ENCODE assay signal across 2 cellular contexts in the genomic region with DNA sequence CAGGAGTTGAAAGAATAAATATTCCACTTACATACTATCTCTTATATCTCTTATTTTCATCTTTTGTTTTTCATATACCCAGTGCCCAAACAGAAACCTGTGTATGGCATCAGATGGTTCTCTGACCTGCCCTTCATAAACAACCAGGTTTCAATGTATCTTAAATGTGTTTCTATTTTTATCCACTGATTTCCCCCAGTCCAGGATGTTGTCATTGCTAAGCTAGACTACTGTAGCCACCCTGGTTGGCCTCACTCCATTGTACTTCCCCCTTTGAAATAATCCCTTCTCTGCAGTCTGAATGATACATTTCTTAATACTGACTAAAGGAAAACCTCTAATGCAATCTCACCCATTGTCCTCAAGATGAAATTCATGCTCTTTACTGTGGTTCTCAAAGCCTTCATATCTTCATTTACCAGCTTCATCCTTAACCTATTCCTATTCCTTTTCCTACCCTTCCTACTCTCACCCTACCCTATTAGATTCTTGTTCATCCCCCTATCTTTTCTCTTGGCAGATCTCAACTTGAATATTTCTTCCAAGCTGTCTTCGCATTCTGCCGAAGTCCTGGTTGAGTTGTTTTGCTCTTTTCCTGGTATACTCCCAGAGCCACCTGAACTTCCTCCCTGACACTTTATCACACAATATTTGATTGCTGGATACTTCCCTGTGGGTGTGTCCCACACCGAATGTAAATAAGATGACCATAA.
TF ChIP-seq lines count a peak whose summit lies in the region.

No MANE protein-coding gene starts in this region.

TF ChIP-seq in HepG2, 621 proteins besides CTCF, POLR2A, EP300 and RAD21 (continued from another document):
- TF ChIP-seq NONO (IDR thresholded peaks at IDR 0.05) (peak; percentile 71; the same call in 1 of the 2 replicates), NONO (CRISPR knock-in tag; conservative IDR thresholded peaks at IDR 0.05) (no peak)
TF ChIP-seq in HepG2: peak in this region for 2.

TF ChIP-seq in GM23338, 12 proteins besides CTCF, POLR2A, EP300 and RAD21 (continued from another document):
- TF ChIP-seq, protein P1, sequence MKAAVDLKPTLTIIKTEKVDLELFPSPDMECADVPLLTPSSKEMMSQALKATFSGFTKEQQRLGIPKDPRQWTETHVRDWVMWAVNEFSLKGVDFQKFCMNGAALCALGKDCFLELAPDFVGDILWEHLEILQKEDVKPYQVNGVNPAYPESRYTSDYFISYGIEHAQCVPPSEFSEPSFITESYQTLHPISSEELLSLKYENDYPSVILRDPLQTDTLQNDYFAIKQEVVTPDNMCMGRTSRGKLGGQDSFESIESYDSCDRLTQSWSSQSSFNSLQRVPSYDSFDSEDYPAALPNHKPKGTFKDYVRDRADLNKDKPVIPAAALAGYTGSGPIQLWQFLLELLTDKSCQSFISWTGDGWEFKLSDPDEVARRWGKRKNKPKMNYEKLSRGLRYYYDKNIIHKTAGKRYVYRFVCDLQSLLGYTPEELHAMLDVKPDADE (IDR thresholded peaks at IDR 0.05): no peak
- TF ChIP-seq POLR2AphosphoS5 (IDR thresholded peaks at IDR 0.05; ENCODE audit: low read depth) (no peak), CREB1 (CRISPR knock-in tag; IDR thresholded peaks at IDR 0.05; ENCODE audit: low read depth) (no peak), ZNF114 (CRISPR knock-in tag; IDR thresholded peaks at IDR 0.05) (no peak), NANOG (IDR thresholded peaks at IDR 0.05; ENCODE audit: borderline replicate concordance) (no peak), JUNB (IDR thresholded peaks at IDR 0.05; ENCODE audit: unreplicated experiment) (no peak), EZH2phosphoT487 (IDR thresholded peaks at IDR 0.05; ENCODE audit: unreplicated experiment) (no peak), EZH2 (IDR thresholded peaks at IDR 0.05; ENCODE audit: low read depth, unreplicated experiment) (no peak), STAT1 (IDR thresholded peaks at IDR 0.05; ENCODE audit: unreplicated experiment) (no peak)
- TF ChIP-seq, protein P2, sequence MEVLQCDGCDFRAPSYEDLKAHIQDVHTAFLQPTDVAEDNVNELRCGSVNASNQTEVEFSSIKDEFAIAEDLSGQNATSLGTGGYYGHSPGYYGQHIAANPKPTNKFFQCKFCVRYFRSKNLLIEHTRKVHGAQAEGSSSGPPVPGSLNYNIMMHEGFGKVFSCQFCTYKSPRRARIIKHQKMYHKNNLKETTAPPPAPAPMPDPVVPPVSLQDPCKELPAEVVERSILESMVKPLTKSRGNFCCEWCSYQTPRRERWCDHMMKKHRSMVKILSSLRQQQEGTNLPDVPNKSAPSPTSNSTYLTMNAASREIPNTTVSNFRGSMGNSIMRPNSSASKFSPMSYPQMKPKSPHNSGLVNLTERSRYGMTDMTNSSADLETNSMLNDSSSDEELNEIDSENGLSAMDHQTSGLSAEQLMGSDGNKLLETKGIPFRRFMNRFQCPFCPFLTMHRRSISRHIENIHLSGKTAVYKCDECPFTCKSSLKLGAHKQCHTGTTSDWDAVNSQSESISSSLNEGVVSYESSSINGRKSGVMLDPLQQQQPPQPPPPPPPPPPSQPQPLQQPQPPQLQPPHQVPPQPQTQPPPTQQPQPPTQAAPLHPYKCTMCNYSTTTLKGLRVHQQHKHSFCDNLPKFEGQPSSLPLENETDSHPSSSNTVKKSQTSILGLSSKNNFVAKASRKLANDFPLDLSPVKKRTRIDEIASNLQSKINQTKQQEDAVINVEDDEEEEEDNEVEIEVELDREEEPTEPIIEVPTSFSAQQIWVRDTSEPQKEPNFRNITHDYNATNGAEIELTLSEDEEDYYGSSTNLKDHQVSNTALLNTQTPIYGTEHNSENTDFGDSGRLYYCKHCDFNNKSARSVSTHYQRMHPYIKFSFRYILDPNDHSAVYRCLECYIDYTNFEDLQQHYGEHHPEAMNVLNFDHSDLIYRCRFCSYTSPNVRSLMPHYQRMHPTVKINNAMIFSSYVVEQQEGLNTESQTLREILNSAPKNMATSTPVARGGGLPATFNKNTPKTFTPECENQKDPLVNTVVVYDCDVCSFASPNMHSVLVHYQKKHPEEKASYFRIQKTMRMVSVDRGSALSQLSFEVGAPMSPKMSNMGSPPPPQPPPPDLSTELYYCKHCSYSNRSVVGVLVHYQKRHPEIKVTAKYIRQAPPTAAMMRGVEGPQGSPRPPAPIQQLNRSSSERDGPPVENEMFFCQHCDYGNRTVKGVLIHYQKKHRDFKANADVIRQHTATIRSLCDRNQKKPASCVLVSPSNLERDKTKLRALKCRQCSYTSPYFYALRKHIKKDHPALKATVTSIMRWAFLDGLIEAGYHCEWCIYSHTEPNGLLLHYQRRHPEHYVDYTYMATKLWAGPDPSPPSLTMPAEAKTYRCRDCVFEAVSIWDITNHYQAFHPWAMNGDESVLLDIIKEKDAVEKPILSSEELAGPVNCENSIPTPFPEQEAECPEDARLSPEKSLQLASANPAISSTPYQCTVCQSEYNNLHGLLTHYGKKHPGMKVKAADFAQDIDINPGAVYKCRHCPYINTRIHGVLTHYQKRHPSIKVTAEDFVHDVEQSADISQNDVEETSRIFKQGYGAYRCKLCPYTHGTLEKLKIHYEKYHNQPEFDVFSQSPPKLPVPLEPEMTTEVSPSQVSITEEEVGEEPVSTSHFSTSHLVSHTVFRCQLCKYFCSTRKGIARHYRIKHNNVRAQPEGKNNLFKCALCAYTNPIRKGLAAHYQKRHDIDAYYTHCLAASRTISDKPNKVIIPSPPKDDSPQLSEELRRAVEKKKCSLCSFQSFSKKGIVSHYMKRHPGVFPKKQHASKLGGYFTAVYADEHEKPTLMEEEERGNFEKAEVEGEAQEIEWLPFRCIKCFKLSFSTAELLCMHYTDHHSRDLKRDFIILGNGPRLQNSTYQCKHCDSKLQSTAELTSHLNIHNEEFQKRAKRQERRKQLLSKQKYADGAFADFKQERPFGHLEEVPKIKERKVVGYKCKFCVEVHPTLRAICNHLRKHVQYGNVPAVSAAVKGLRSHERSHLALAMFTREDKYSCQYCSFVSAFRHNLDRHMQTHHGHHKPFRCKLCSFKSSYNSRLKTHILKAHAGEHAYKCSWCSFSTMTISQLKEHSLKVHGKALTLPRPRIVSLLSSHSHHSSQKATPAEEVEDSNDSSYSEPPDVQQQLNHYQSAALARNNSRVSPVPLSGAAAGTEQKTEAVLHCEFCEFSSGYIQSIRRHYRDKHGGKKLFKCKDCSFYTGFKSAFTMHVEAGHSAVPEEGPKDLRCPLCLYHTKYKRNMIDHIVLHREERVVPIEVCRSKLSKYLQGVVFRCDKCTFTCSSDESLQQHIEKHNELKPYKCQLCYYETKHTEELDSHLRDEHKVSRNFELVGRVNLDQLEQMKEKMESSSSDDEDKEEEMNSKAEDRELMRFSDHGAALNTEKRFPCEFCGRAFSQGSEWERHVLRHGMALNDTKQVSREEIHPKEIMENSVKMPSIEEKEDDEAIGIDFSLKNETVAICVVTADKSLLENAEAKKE (CRISPR knock-in tag; IDR thresholded peaks at IDR 0.05): no peak
- TF ChIP-seq, protein P3, sequence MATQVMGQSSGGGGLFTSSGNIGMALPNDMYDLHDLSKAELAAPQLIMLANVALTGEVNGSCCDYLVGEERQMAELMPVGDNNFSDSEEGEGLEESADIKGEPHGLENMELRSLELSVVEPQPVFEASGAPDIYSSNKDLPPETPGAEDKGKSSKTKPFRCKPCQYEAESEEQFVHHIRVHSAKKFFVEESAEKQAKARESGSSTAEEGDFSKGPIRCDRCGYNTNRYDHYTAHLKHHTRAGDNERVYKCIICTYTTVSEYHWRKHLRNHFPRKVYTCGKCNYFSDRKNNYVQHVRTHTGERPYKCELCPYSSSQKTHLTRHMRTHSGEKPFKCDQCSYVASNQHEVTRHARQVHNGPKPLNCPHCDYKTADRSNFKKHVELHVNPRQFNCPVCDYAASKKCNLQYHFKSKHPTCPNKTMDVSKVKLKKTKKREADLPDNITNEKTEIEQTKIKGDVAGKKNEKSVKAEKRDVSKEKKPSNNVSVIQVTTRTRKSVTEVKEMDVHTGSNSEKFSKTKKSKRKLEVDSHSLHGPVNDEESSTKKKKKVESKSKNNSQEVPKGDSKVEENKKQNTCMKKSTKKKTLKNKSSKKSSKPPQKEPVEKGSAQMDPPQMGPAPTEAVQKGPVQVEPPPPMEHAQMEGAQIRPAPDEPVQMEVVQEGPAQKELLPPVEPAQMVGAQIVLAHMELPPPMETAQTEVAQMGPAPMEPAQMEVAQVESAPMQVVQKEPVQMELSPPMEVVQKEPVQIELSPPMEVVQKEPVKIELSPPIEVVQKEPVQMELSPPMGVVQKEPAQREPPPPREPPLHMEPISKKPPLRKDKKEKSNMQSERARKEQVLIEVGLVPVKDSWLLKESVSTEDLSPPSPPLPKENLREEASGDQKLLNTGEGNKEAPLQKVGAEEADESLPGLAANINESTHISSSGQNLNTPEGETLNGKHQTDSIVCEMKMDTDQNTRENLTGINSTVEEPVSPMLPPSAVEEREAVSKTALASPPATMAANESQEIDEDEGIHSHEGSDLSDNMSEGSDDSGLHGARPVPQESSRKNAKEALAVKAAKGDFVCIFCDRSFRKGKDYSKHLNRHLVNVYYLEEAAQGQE (IDR thresholded peaks at IDR 0.05; ENCODE audit: unreplicated experiment): no peak
